In the genomic region with DNA sequence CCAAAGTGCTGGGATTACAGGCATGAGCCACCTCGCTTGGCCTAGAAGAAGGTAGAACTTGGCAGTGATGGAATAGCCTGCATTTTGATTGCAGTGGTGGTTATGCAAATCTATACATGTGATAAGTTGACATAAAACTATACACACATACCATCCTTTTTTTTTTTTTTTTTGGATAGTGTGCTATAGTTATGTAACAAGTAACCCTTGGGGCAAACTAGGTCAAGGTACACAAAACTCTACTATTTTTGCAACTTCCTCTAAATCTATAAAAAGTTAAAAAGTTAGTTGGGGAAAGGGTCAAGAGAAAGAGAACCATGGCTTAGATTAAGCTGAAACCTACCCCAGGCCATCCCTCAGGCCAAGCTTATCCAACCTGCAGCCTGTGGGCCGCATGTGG, we compare ENCODE assay signal across 9 cellular contexts. TPM values are rescaled to one million over a fixed set of nuclear protein-coding genes. Genes with fewer than 3 reads are reported as not detected.
A peak's percentile ranks its signal among the peaks of the same experiment; 100 is the strongest.
DNase-seq lines count a peak whose midpoint lies in the region; ATAC-seq and TF ChIP-seq lines count a peak whose summit lies in the region.
"Had no signal": no experiment of that assay in that cellular context is flagged by ENCODE, and none has a peak within 500 bp of the region (broad histone marks: within the 10 kb centered on the region; RNA-seq: fewer than 3 reads in every experiment).

No MANE protein-coding gene starts in this region.

- H3K4me1 Mint-ChIP-seq in CD4-positive, CD25-positive, alpha-beta regulatory T cell, result peaks cover 27 to 93% (median 61%) of the 10 kb centered on the region in 4 donors
- no peaks in the 10 kb centered on the region for H3K4me1 Mint-ChIP-seq in progenitor cell of endocrine pancreas (ENCODE audit: low read depth)

- H3K36me3 ChIP-seq in CD4-positive, CD25-positive, alpha-beta regulatory T cell (ENCODE audit: control insufficient read depth, insufficient read depth, low read length), result peaks cover 32% of the 10 kb centered on the region
- H3K36me3 ChIP-seq in OCI-LY1 (ENCODE audit: insufficient read depth, low read length) (no peaks in the 10 kb centered on the region), adrenal gland (replicated peaks in 1 of 2) (no peaks in the 10 kb centered on the region)
- H3K36me3 ChIP-seq: suprapubic skin had no signal

- H3K4me3 Mint-ChIP-seq in CD4-positive, CD25-positive, alpha-beta regulatory T cell, result peak overlapping the region; percentile 74 to 82 (median 78)
- H3K4me3 Mint-ChIP-seq in progenitor cell of endocrine pancreas (ENCODE audit: low read depth), result no peak overlapping the region

- intact Hi-C loops in adrenal gland (cut with DNase I) (no loop called here), right cardiac atrium (cut with DNase I) (no loop called here)

- no peaks in the 10 kb centered on the region for H3K27me3 Mint-ChIP-seq in CD4-positive, CD25-positive, alpha-beta regulatory T cell
- no peaks in the 10 kb centered on the region for H3K27me3 Mint-ChIP-seq in progenitor cell of endocrine pancreas

- H3F3A ChIP-seq in OCI-LY1 (ENCODE audit: insufficient read depth, low read length), result peaks cover 5% of the 10 kb centered on the region; the same call in 1 of the 2 replicates

- ATAC-seq in CD4-positive, CD25-positive, alpha-beta regulatory T cell (ENCODE audit: low read depth in 2 of 2), result peak in 1 of 2 donors; percentile 13
- ATAC-seq in GM19452 (IDR thresholded peaks at IDR 0.05; ENCODE audit: unreplicated experiment), result peak; percentile 11
- peak; percentile 50 for ATAC-seq in left lobe of liver
- no peak for ATAC-seq in right cardiac atrium

- peak overlapping the region; percentile 31; the same call in 1 of the 2 replicates for H3K9ac ChIP-seq in OCI-LY1 (ENCODE audit: low read length)

- peak overlapping the region; percentile 46 for H3K4me3 ChIP-seq in CD4-positive, CD25-positive, alpha-beta regulatory T cell (ENCODE audit: low read depth, low read length)
- H3K4me3 ChIP-seq in OCI-LY1 (ENCODE audit: low read depth, low read length, poor library complexity, severe bottlenecking) (no peak overlapping the region), adrenal gland (no peak overlapping the region), right cardiac atrium (ENCODE audit: low read length) (no peak overlapping the region)
- H3K4me3 ChIP-seq: suprapubic skin had no signal

- no peak for TF ChIP-seq POLR2A in adrenal gland (IDR thresholded peaks at IDR 0.05)

- TF ChIP-seq CTCF in OCI-LY1 (IDR thresholded peaks at IDR 0.05; ENCODE audit: low read length) (no peak), progenitor cell of endocrine pancreas (IDR thresholded peaks at IDR 0.05; ENCODE audit: unreplicated experiment) (no peak), adrenal gland (IDR thresholded peaks at IDR 0.05) (no peak)

- H3K9me2 ChIP-seq in OCI-LY1 (ENCODE audit: low read depth, low read length), result no peaks in the 10 kb centered on the region

- H3K4me1 ChIP-seq in CD4-positive, CD25-positive, alpha-beta regulatory T cell (ENCODE audit: control insufficient read depth, insufficient read depth, low read length, poor library complexity, severe bottlenecking), result peaks cover 87% of the 10 kb centered on the region
- H3K4me1 ChIP-seq in OCI-LY1 (ENCODE audit: insufficient read depth, low read length, severe bottlenecking) (peaks cover 49% of the 10 kb centered on the region), adrenal gland (replicated peaks in 1 of 2) (no peaks in the 10 kb centered on the region), right cardiac atrium (ENCODE audit: control insufficient read depth, insufficient read depth, low read length) (no peaks in the 10 kb centered on the region)

- H3K27ac ChIP-seq in CD4-positive, CD25-positive, alpha-beta regulatory T cell (ENCODE audit: insufficient read depth, low read length, poor library complexity, severe bottlenecking), result peak overlapping the region; percentile 80
- H3K27ac ChIP-seq in OCI-LY1 (ENCODE audit: low read depth, low read length, poor library complexity, severe bottlenecking) (peak overlapping the region; percentile 95), adrenal gland (peak overlapping the region in 2 of 5 donors; percentile 3 to 41), right cardiac atrium (ENCODE audit: low read length) (no peak overlapping the region)

- H3K4me2 ChIP-seq in OCI-LY1 (ENCODE audit: low read length), result peak overlapping the region; percentile 47

- no peaks in the 10 kb centered on the region for H3K9me3 ChIP-seq in CD4-positive, CD25-positive, alpha-beta regulatory T cell (ENCODE audit: control insufficient read depth in 2 of 2, low read length in 2 of 2)
- H3K9me3 ChIP-seq in OCI-LY1 (ENCODE audit: low read length) (no peaks in the 10 kb centered on the region), adrenal gland (replicated peaks in 1 of 3) (no peaks in the 10 kb centered on the region), right cardiac atrium (ENCODE audit: control insufficient read depth, low read length) (no peaks in the 10 kb centered on the region)
- H3K9me3 ChIP-seq: suprapubic skin had no signal

- peaks cover 61% of the 10 kb centered on the region for H3K36me3 Mint-ChIP-seq in CD4-positive, CD25-positive, alpha-beta regulatory T cell
- no peaks in the 10 kb centered on the region for H3K36me3 Mint-ChIP-seq in progenitor cell of endocrine pancreas (ENCODE audit: insufficient read depth)

- H2AFZ ChIP-seq in OCI-LY1 (ENCODE audit: low read length), result no peak overlapping the region

- peaks cover 0 to 2% (median 0%) of the 10 kb centered on the region in 7 donors for H3K9me3 Mint-ChIP-seq in CD4-positive, CD25-positive, alpha-beta regulatory T cell
- H3K9me3 Mint-ChIP-seq in progenitor cell of endocrine pancreas (ENCODE audit: low read depth), result no peaks in the 10 kb centered on the region

- H3K79me2 ChIP-seq in OCI-LY1 (ENCODE audit: insufficient read depth, low read length), result no peaks in the 10 kb centered on the region

- H3K27me3 ChIP-seq in CD4-positive, CD25-positive, alpha-beta regulatory T cell (ENCODE audit: control insufficient read depth, insufficient read depth, low read length), result no peaks in the 10 kb centered on the region
- H3K27me3 ChIP-seq in OCI-LY1 (ENCODE audit: insufficient read depth, low read length), result no peaks in the 10 kb centered on the region
- H3K27me3 ChIP-seq in adrenal gland, result peaks cover 10% of the 10 kb centered on the region
- no peaks in the 10 kb centered on the region for H3K27me3 ChIP-seq in right cardiac atrium (ENCODE audit: control insufficient read depth, insufficient read depth)
- H3K27me3 ChIP-seq: suprapubic skin had no signal

- WGBS in adrenal gland, 4 donors, result 90 to 93% (median 92%) methylated on average over 2 of the region's 2 CpGs
- WGBS in right cardiac atrium, result 95% methylated on average over 2 of the region's 2 CpGs

- peak in 1 of 3 donors; percentile 37 for DNase-seq in CD4-positive, CD25-positive, alpha-beta regulatory T cell
- DNase-seq in left lobe of liver (ENCODE audit: low spot score) (no peak), progenitor cell of endocrine pancreas (ENCODE audit: low spot score, unreplicated experiment) (no peak), adrenal gland (no peak), DMS 273 treated with DMSO at 0.1 percent for 48 hours (lab: John Stamatoyannopoulos, UW) (no peak), right cardiac atrium (no peak)

- H4K20me1 ChIP-seq in OCI-LY1 (ENCODE audit: insufficient read depth, low read length), result no peaks in the 10 kb centered on the region

- H3K27ac Mint-ChIP-seq in CD4-positive, CD25-positive, alpha-beta regulatory T cell, result peak overlapping the region; percentile 93 to 97 (median 96)
- no peak overlapping the region for H3K27ac Mint-ChIP-seq in progenitor cell of endocrine pancreas

RNA-seq across cellular contexts. Expression of a gene that starts 11.1 kb away (rescaled TPM):
- 120 TPM for total RNA-seq in CD4-positive, CD25-positive, alpha-beta regulatory T cell
- polyA plus RNA-seq in CD4-positive, CD25-positive, alpha-beta regulatory T cell, result 10 to 100 TPM; 65.2 to 94.0 (median 73.7) TPM
- total RNA-seq in left lobe of liver (37.2 TPM), progenitor cell of endocrine pancreas (2.9 and 3.1 TPM in 2 replicates), adrenal gland (10 to 100 TPM in 7 of 8 donors, 1 to 10 TPM in 1; 8.8 to 24.8 (median 14.5) TPM), right cardiac atrium (1 to 10 TPM; 3.8 to 8.1 (median 4.8) TPM)
- polyA plus RNA-seq in adrenal gland (1 to 10 TPM; 2.6 to 7.1 (median 6.2) TPM), right cardiac atrium (1.2 TPM)

RNA-seq across cellular contexts. Expression of a gene that starts 51.4 kb away (rescaled TPM):
- total RNA-seq in CD4-positive, CD25-positive, alpha-beta regulatory T cell, result 51.4 TPM
- polyA plus RNA-seq in CD4-positive, CD25-positive, alpha-beta regulatory T cell, result 10 to 100 TPM; 34.4 to 44.7 (median 36.4) TPM
- total RNA-seq in left lobe of liver, result 26.3 TPM
- total RNA-seq in progenitor cell of endocrine pancreas, result 31.9 and 33.8 TPM in 2 replicates
- 10 to 100 TPM; 24.2 to 78.6 (median 38.2) TPM for total RNA-seq in adrenal gland
- polyA plus RNA-seq in adrenal gland, result 10 to 100 TPM; 27.8 to 77.9 (median 38.4) TPM
- 10 to 100 TPM; 25.0 to 32.4 (median 30.2) TPM for total RNA-seq in right cardiac atrium
- polyA plus RNA-seq in right cardiac atrium, result 37.2 TPM

Comparison
In these comparisons a context has a peak if more than half of its experiments do, and no peak if none do; other contexts are left out.
1. ATAC-seq: peak in GM19452 (single experiment) and left lobe of liver (single experiment); none in right cardiac atrium (0 of 2).